20 cellular contexts compared by ENCODE assay signal in the genomic region with DNA sequence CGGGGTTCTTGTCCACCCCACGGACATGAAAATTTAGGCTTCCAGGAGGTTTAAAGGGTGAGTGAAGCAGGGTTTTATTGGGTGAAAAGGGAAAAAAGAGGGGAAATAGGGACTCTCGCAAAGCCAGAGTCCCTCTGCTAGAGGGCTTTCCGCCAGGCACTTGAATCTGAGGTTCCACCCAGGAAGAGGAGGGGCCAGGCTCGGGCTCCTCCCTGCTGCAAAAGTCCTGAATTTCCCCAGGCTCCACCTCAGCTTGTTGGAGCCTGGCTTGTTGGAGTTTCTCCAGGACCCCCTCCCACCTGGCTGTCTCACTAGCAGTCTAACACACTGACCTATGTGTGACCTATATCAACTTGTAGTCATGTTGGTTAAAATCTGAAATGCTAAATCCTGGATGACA. TPM values are rescaled to one million over a fixed set of nuclear protein-coding genes. Genes with fewer than 3 reads are reported as not detected.
DNase-seq lines count a peak whose midpoint lies in the region; ATAC-seq, FAIRE-seq and TF ChIP-seq lines count a peak whose summit lies in the region.
"Had no signal": no experiment of that assay in that cellular context is flagged by ENCODE, and none has a peak within 500 bp of the region (broad histone marks: within the 10 kb centered on the region; RNA-seq: fewer than 3 reads in every experiment).

No MANE protein-coding gene starts in this region.

- no peak overlapping the region for H2BK15ac ChIP-seq in H9 (ENCODE audit: low read depth, low read length)

- H3K27ac ChIP-seq in H9 (ENCODE audit: insufficient read length, low read depth, low read length): no peak overlapping the region
- H3K27ac ChIP-seq: BLaER1, GM23248 had no signal

- H2BK12ac ChIP-seq in H9 (ENCODE audit: insufficient read length, low read depth, low read length): no peak overlapping the region

- no peak overlapping the region for H3K4me2 ChIP-seq in H9 (ENCODE audit: insufficient read depth, insufficient read length, low read length)
- H3K4me2 ChIP-seq: BLaER1 had no signal

- no peaks in the 10 kb centered on the region for H3K27me3 ChIP-seq in H9 (ENCODE audit: insufficient read depth, low read length)
- H3K27me3 ChIP-seq: BLaER1 had no signal

- H4K91ac ChIP-seq in H9 (ENCODE audit: insufficient read length, low read depth, low read length): no peak overlapping the region

- no peak overlapping the region for H3K4me3 Mint-ChIP-seq in H9
- no peak overlapping the region for H3K4me3 Mint-ChIP-seq in WTC11
- H3K4me3 Mint-ChIP-seq: CD14-positive monocyte; CD4-positive, alpha-beta memory T cell; HFFc6 had no signal

- no peak overlapping the region for H2BK120ac ChIP-seq in H9 (ENCODE audit: low read depth, low read length, poor library complexity, severe bottlenecking)

- no peak overlapping the region for H3K4ac ChIP-seq in H9 (ENCODE audit: low read depth, low read length)

- TF ChIP-seq CTCF in H9 (conservative IDR thresholded peaks at IDR 0.05): no peak
- TF ChIP-seq CTCF in WTC11 (IDR thresholded peaks at IDR 0.05): no peak

- H3K27ac Mint-ChIP-seq in H9 (peak overlapping the region in 1 of 3 experiments; percentile 9; a peak in 1 of 7 replicates), WTC11 (no peak overlapping the region)
- H3K27ac Mint-ChIP-seq: CD14-positive monocyte, HFFc6 had no signal

- H3K14ac ChIP-seq in H9 (ENCODE audit: insufficient read depth, low read length): no peak overlapping the region

- no peaks in the 10 kb centered on the region for H3K79me1 ChIP-seq in H9 (ENCODE audit: insufficient read depth, low read depth, low read length, poor library complexity, severe bottlenecking)

- no peaks in the 10 kb centered on the region for H3K79me2 ChIP-seq in H9 (ENCODE audit: insufficient read depth, low read length)

- no peak overlapping the region for H3K56ac ChIP-seq in H9 (ENCODE audit: insufficient read length, low read depth, low read length)

- H2AFZ ChIP-seq in H9 (ENCODE audit: low read length): no peak overlapping the region
- H2AFZ ChIP-seq: GM23248 had no signal

- H3K27me3 Mint-ChIP-seq in H9 (ENCODE audit: low read depth): no peaks in the 10 kb centered on the region
- no peaks in the 10 kb centered on the region; the same call in 1 of the 2 replicates for H3K27me3 Mint-ChIP-seq in WTC11 (ENCODE audit: low read depth)

- DNase-seq in Daoy (ENCODE audit: low read depth) (peak; percentile 13), H9 (peak; percentile 31), WTC11 (ENCODE audit: low spot score) (peak; percentile 26), iPS-NIHi7 (ENCODE audit: extremely low spot score) (peak; percentile 13), T-helper 9 cell (no peak), NCI-H1436 (lab: John Stamatoyannopoulos, UW) (no peak), GM12892 (ENCODE audit: insufficient read length) (no peak)
- DNase-seq: 8988T; CD4-positive, alpha-beta memory T cell; DMS153; DMS79; GM23248; HFFc6 had no signal

- H3K18ac ChIP-seq in H9 (ENCODE audit: insufficient read length, low read depth, low read length): no peak overlapping the region

- FAIRE-seq in GM12892 (lab: Jason Lieb, UNC): no peak
- FAIRE-seq: GM12878, H54 had no signal

- no peaks in the 10 kb centered on the region for H4K20me1 ChIP-seq in H9 (ENCODE audit: control insufficient read depth, insufficient read depth, insufficient read length)
- H4K20me1 ChIP-seq: BLaER1 had no signal

- H3K9me3 ChIP-seq in H9 (ENCODE audit: control insufficient read depth, low read depth, low read length): no peaks in the 10 kb centered on the region

- H2AK5ac ChIP-seq in H9 (ENCODE audit: insufficient read length, low read length): no peak overlapping the region

- H3K4me1 Mint-ChIP-seq in H9 (peaks cover 9 to 13% of the 10 kb centered on the region in 2 experiments), WTC11 (peaks cover 12% of the 10 kb centered on the region)
- H3K4me1 Mint-ChIP-seq: CD14-positive monocyte had no signal

- H3K4me1 ChIP-seq in H9 (ENCODE audit: insufficient read depth, low read length): no peaks in the 10 kb centered on the region
- H3K4me1 ChIP-seq: BLaER1 had no signal

- no peak overlapping the region for H2BK5ac ChIP-seq in H9 (ENCODE audit: insufficient read length, low read length)

- no peak overlapping the region for H4K8ac ChIP-seq in H9 (replicated peaks; ENCODE audit: insufficient read length, low read depth, low read length)

- ATAC-seq in WTC11 (peak; percentile 90), HG03469 (IDR thresholded peaks at IDR 0.05; ENCODE audit: unreplicated experiment) (no peak)
- ATAC-seq: GM12878, HCT116 had no signal

- no CpG with 5 or more reads among the region's 5 CpGs for WGBS in H9 (ENCODE audit: extremely low coverage, insufficient read length, low lambda C conversion rate)

- H3K23me2 ChIP-seq in H9 (ENCODE audit: insufficient read length, low read depth, low read length, poor library complexity, severe bottlenecking): no peaks in the 10 kb centered on the region

- no peak overlapping the region for H3T11ph ChIP-seq in H9 (ENCODE audit: low read length)

- CTCF ChIA-PET in WTC11 (lab: Charles Lee): interaction anchor here (2.6 kb wide), 1 partner anchor 15 kb away, joined by 11 read pairs; no protein-coding TSS in a partner anchor

- no peak overlapping the region for H3K23ac ChIP-seq in H9 (ENCODE audit: insufficient read length, low read depth, low read length)

- no peak for TF ChIP-seq POLR2A in GM12892 (IDR thresholded peaks at IDR 0.05; ENCODE audit: low read depth, low read length)

- H3K9me3 Mint-ChIP-seq in H9 (peaks cover 18 to 21% of the 10 kb centered on the region in 2 experiments), WTC11 (peaks cover 41% of the 10 kb centered on the region)
- H3K9me3 Mint-ChIP-seq: HFFc6 had no signal

- H3K36me3 Mint-ChIP-seq in H9 (ENCODE audit: insufficient read depth in 1 of 3, low read depth in 3 of 3): peaks cover 2 to 14% (median 13%) of the 10 kb centered on the region in 3 experiments
- H3K36me3 Mint-ChIP-seq in WTC11: peaks cover 20% of the 10 kb centered on the region

- H4K5ac ChIP-seq in H9 (ENCODE audit: insufficient read length, low read depth, low read length): no peak overlapping the region

- H2BK20ac ChIP-seq in H9 (ENCODE audit: low read depth, low read length, poor library complexity, severe bottlenecking): no peak overlapping the region

- H3K9ac ChIP-seq in H9 (ENCODE audit: extremely low read depth, insufficient read length, low read length): no peak overlapping the region
- H3K9ac ChIP-seq: BLaER1, GM23248 had no signal

- POLR2A ChIA-PET in WTC11 (lab: Charles Lee): no interaction called here

TF ChIP-seq in WTC11, 78 proteins besides CTCF, POLR2A, EP300 and RAD21 (continues in another document):
- TF ChIP-seq, protein P1, sequence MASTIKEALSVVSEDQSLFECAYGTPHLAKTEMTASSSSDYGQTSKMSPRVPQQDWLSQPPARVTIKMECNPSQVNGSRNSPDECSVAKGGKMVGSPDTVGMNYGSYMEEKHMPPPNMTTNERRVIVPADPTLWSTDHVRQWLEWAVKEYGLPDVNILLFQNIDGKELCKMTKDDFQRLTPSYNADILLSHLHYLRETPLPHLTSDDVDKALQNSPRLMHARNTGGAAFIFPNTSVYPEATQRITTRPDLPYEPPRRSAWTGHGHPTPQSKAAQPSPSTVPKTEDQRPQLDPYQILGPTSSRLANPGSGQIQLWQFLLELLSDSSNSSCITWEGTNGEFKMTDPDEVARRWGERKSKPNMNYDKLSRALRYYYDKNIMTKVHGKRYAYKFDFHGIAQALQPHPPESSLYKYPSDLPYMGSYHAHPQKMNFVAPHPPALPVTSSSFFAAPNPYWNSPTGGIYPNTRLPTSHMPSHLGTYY (CRISPR knock-in tag; IDR thresholded peaks at IDR 0.05): no peak
- TF ChIP-seq ZNF232 (CRISPR knock-in tag; IDR thresholded peaks at IDR 0.05): no peak
- no peak for TF ChIP-seq ZNF423 (CRISPR knock-in tag; IDR thresholded peaks at IDR 0.05)
- TF ChIP-seq, protein P2, sequence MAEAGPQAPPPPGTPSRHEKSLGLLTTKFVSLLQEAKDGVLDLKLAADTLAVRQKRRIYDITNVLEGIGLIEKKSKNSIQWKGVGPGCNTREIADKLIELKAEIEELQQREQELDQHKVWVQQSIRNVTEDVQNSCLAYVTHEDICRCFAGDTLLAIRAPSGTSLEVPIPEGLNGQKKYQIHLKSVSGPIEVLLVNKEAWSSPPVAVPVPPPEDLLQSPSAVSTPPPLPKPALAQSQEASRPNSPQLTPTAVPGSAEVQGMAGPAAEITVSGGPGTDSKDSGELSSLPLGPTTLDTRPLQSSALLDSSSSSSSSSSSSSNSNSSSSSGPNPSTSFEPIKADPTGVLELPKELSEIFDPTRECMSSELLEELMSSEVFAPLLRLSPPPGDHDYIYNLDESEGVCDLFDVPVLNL (CRISPR knock-in tag; IDR thresholded peaks at IDR 0.05; ENCODE audit: borderline replicate concordance, low read depth): no peak
- no peak for TF ChIP-seq CREB1 (CRISPR knock-in tag; IDR thresholded peaks at IDR 0.05)
- no peak for TF ChIP-seq NFE2L1 (CRISPR knock-in tag; IDR thresholded peaks at IDR 0.05)
- TF ChIP-seq ZNF671 (CRISPR knock-in tag; IDR thresholded peaks at IDR 0.05): no peak
- TF ChIP-seq ZNF416 (CRISPR knock-in tag; IDR thresholded peaks at IDR 0.05): no peak
- TF ChIP-seq SMAD3 (CRISPR knock-in tag; IDR thresholded peaks at IDR 0.05; ENCODE audit: borderline replicate concordance): no peak
- TF ChIP-seq NR1H2 (CRISPR knock-in tag; IDR thresholded peaks at IDR 0.05): no peak
- no peak for TF ChIP-seq JAZF1 (CRISPR knock-in tag; IDR thresholded peaks at IDR 0.05)
- TF ChIP-seq, protein P3, sequence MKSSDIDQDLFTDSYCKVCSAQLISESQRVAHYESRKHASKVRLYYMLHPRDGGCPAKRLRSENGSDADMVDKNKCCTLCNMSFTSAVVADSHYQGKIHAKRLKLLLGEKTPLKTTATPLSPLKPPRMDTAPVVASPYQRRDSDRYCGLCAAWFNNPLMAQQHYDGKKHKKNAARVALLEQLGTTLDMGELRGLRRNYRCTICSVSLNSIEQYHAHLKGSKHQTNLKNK (CRISPR knock-in tag; IDR thresholded peaks at IDR 0.05): no peak
- TF ChIP-seq JUN (CRISPR knock-in tag; IDR thresholded peaks at IDR 0.05): no peak

RNA-seq across cellular contexts. Expression of a gene that starts 25.5 kb away (rescaled TPM):
- total RNA-seq in Daoy (2014; rRNA removed; shearing (Covaris generic)): 19.1 and 24.8 TPM in 2 replicates
- total RNA-seq in H9 (2021) (not detected in 2 replicates), WTC11 (2021) (0.24 to 0.69 TPM (median 0.46 TPM) in 3 replicates)
- 19.8 TPM for polyA plus RNA-seq in GM12892 (2012; ENCODE audit: missing spikeins)
- total RNA-seq: G401 had no signal

RNA-seq across cellular contexts. Expression of a gene that starts 35.4 kb away (rescaled TPM):
- total RNA-seq in Daoy (2014; rRNA removed; shearing (Covaris generic)): 101 and 111 TPM in 2 replicates
- total RNA-seq in H9 (2021) (not detected in 2 replicates), WTC11 (2021) (0.20 to 0.44 TPM in 2 of 3 replicates, not detected in the other)
- 22.3 TPM for polyA plus RNA-seq in GM12892 (2012; ENCODE audit: missing spikeins)
- total RNA-seq: G401 had no signal

Comparison
In these comparisons a context has a peak if more than half of its experiments do, and no peak if none do; other contexts are left out.
1. DNase-seq: peak in Daoy (single experiment), H9 (single experiment), WTC11 (single experiment) and iPS-NIHi7 (single experiment); none in T-helper 9 cell (single experiment), NCI-H1436 (single experiment) and GM12892 (single experiment).
2. RNA of a gene that starts 25.5 kb away (total RNA-seq): 19.1 to 24.8 TPM in Daoy; 0.24 to 0.69 TPM in WTC11 and not detected in H9; every median in the first group is over 10 times any median in the second.
3. RNA of a gene that starts 35.4 kb away (total RNA-seq): 101 to 111 TPM in Daoy; 0.20 to 0.44 TPM in WTC11 and not detected in H9; every median in the first group is over 10 times any median in the second.